ENCODE assay signal across 26 cellular contexts in the genomic region with DNA sequence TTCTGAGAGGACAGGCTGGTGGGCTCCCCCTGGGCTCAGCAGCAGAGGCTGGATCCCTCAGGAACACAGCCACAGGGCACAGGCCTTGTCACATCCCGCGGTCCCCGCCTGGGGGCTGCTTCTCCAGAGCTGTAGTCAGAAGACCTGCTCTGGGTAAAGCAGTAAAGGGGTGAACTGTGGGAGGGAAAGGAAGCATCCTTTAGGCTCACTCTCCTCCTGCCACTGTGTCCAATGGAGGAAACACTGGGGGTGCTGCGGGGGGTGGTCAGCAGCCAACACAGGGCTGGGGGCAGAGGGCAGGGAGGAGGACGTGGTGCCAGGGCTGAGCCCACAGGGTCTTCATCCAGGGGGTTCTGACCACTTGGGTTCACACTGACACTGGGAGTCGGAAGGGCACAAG. TPM values are rescaled to one million over a fixed set of nuclear protein-coding genes. Genes with fewer than 3 reads are reported as not detected.
"Had no signal": no experiment of that assay in that cellular context is flagged by ENCODE, and none has a peak within 500 bp of the region (broad histone marks: within the 10 kb centered on the region; RNA-seq: fewer than 3 reads in every experiment).

No MANE protein-coding gene starts in this region.

- H3K27me3 Mint-ChIP-seq: activated T-helper 17 cell treated with anti-CD3 and anti-CD28 coated beads, Interleukin-2, amount 50 U/mL, for 72 hours had no signal

- H3K4me3 Mint-ChIP-seq: activated CD4-positive, alpha-beta memory T cell treated with anti-CD3 and anti-CD28 coated beads, Interleukin-2, amount 10 ng/mL, durations not matched to agents 7 days and 5 days; activated CD4-positive, alpha-beta T cell treated with anti-CD3 and anti-CD28 coated beads for 36 hours; activated naive CD4-positive, alpha-beta T cell treated with anti-CD3 and anti-CD28 coated beads for 36 hours; activated naive CD8-positive, alpha-beta T cell; activated T-helper 17 cell treated with anti-CD3 and anti-CD28 coated beads, Interleukin-2, amount 50 U/mL, for 72 hours; T-helper 17 cell had no signal

- H3K36me3 ChIP-seq: cardiac muscle cell had no signal

- H3K4me1 Mint-ChIP-seq: activated CD4-positive, alpha-beta memory T cell treated with anti-CD3 and anti-CD28 coated beads, Interleukin-2, amount 10 ng/mL, durations not matched to agents 7 days and 5 days; activated CD4-positive, alpha-beta T cell treated with anti-CD3 and anti-CD28 coated beads for 36 hours had no signal

- FAIRE-seq: TTC549 had no signal

- H3K9ac ChIP-seq: KMS-11 had no signal

- H3K36me3 Mint-ChIP-seq: activated naive CD8-positive, alpha-beta T cell had no signal

- H3K27ac ChIP-seq: brain microvascular endothelial cell, cardiac muscle cell, KMS-11, VCaP had no signal

- DNase-seq: activated CD4-positive, alpha-beta memory T cell treated with anti-CD3 and anti-CD28 coated beads, Interleukin-2, amount 10 ng/mL, durations not matched to agents 7 days and 5 days; activated CD4-positive, alpha-beta T cell treated with anti-CD3 and anti-CD28 coated beads, Interleukin-2, amount 50 U/mL, for 1 hour; activated gamma-delta T cell; activated naive CD4-positive, alpha-beta T cell treated with anti-CD3 and anti-CD28 coated beads for 36 hours; activated T-cell treated with anti-CD3 and anti-CD28 coated beads for 4 hours; activated T-cell treated with anti-CD3 and anti-CD28 coated beads, Interleukin-2, amount 50 U/mL, for 48 hours; amygdala; brain microvascular endothelial cell; NCI-H1092; NCI-H2029; NCI-H345; NCI-H526 treated with DMSO at 0.1 percent for 48 hours; SIG-M5; T-helper 17 cell; T-helper 9 cell had no signal

- H3K4me3 ChIP-seq: cardiac muscle cell had no signal

- H3K9me3 Mint-ChIP-seq: activated CD4-positive, alpha-beta memory T cell treated with anti-CD3 and anti-CD28 coated beads, Interleukin-2, amount 10 ng/mL, durations not matched to agents 7 days and 5 days; activated naive CD4-positive, alpha-beta T cell treated with anti-CD3 and anti-CD28 coated beads for 36 hours; activated T-helper 17 cell treated with anti-CD3 and anti-CD28 coated beads, Interleukin-2, amount 50 U/mL, for 72 hours had no signal

- H3K27ac Mint-ChIP-seq: activated CD4-positive, alpha-beta memory T cell treated with anti-CD3 and anti-CD28 coated beads, Interleukin-2, amount 10 ng/mL, durations not matched to agents 7 days and 5 days; activated CD4-positive, alpha-beta T cell treated with anti-CD3 and anti-CD28 coated beads for 36 hours; activated naive CD4-positive, alpha-beta T cell treated with anti-CD3 and anti-CD28 coated beads for 36 hours; T-helper 17 cell had no signal

- ATAC-seq: activated CD4-positive, alpha-beta T cell treated with anti-CD3 and anti-CD28 coated beads for 36 hours; activated T-helper 17 cell treated with anti-CD3 and anti-CD28 coated beads, Interleukin-2, amount 50 U/mL, for 72 hours; Panc1; T-helper 17 cell had no signal

RNA-seq across cellular contexts. Expression of a gene that starts 5.0 kb away (rescaled TPM):
- total RNA-seq: activated CD4-positive, alpha-beta memory T cell treated with anti-CD3 and anti-CD28 coated beads, Interleukin-2, amount 10 ng/mL, durations not matched to agents 7 days and 5 days; activated CD4-positive, alpha-beta T cell treated with anti-CD3 and anti-CD28 coated beads for 36 hours; activated CD8-positive, alpha-beta memory T cell treated with anti-CD3 and anti-CD28 coated beads for 36 hours; activated naive CD4-positive, alpha-beta T cell treated with anti-CD3 and anti-CD28 coated beads for 36 hours; activated T-helper 17 cell treated with anti-CD3 and anti-CD28 coated beads, Interleukin-2, amount 50 U/mL, for 72 hours; cardiac muscle cell; MCF 10A; OCI-LY7; T-helper 17 cell had no signal
- polyA plus RNA-seq: cardiac muscle cell had no signal
